In the genomic region with DNA sequence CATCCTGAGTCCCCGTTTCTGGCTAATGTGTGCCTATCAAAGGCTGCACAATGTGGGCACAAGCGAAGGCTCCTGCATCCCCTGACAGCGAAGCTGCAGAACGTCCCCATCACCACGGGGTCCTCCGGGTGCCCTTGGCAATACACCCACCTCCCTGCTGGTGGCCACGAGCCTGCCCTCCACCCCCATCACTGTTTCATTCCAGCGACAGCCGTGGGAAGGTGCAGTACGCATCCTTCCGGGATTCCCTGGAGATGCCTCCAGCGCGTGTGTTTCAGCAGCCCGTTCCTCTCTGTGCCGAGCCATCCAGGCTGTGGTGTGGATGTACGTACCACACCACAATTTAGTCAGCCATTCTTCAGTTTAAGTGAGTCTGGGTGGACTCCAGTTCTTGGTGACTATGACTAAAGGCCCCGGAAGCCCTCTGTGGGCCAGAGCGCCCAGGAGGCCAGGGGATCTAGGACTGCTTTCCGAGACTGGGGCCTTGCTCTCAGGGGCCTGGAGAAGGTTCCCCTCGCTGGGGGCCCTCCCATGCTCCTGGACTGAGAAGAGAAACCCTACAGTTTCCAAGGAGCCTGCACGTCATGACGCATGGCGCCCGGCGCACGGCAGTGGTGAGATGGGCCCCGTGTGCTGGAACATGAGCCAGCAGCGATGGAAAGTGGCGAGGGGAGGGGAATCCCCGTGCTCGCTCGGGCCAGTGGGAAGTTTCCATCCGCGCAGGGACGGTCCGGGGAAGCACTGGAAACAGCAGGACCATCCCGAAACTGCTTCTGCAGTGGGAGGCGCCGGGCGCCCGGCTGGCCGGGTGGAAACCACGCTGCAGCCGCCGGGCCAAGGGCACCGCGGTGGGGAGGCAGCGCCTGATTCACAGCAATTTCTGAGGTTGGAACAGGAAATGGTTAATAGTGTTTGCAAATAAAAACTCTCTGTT, we compare ENCODE assay signal across 12 cellular contexts. TPM values are rescaled to one million over a fixed set of nuclear protein-coding genes. Genes with fewer than 3 reads are reported as not detected.
A peak's percentile ranks its signal among the peaks of the same experiment; 100 is the strongest.
DNase-seq lines count a peak whose midpoint lies in the region; ATAC-seq, FAIRE-seq and TF ChIP-seq lines count a peak whose summit lies in the region.
"Had no signal": no experiment of that assay in that cellular context is flagged by ENCODE, and none has a peak within 500 bp of the region (broad histone marks: within the 10 kb centered on the region; RNA-seq: fewer than 3 reads in every experiment).

No MANE protein-coding gene starts in this region.

- no peak for TF ChIP-seq CTCF in HepG2 (CRISPR knock-in tag; IDR thresholded peaks at IDR 0.05)
- no peak for TF ChIP-seq CTCF in thoracic aorta (IDR thresholded peaks at IDR 0.05)

- WGBS in HepG2 (ENCODE audit: low lambda C conversion rate) = 52% methylated on average over 41 of the region's 48 CpGs

- CTCF ChIA-PET in HepG2 (lab: Yijun Ruan, JAX; ENCODE audit: low intra/inter-chr PET ratio, low total read pairs) = no interaction called here

- H3K36me3 ChIP-seq in HepG2 (replicated peaks in 1 of 2; ENCODE audit: control insufficient read depth in 1 of 2, insufficient read depth in 2 of 2, low read length in 2 of 2) (no peaks in the 10 kb centered on the region), thoracic aorta (no peaks in the 10 kb centered on the region)
- H3K36me3 ChIP-seq: pancreas, SJSA1 had no signal

- TF ChIP-seq POLR2A in HepG2 (IDR thresholded peaks at IDR 0.05; ENCODE audit: insufficient read depth in 1 of 2, low read depth in 2 of 2, low read length in 2 of 2) = no peak

- BruUV-seq in HepG2 (replicated peaks; lab: Mats Ljungman, UMichigan) = no TSS peak

- DNase-seq in activated gamma-delta T cell (lab: John Stamatoyannopoulos, UW) (peak; percentile 40), activated gamma-delta T cell treated with Interleukin-2 at 50 U/mL for 16 hours (no peak), activated T-cell treated with anti-CD3 and anti-CD28 coated beads for 48 hours (ENCODE audit: low read depth) (peak; percentile 68), HepG2 (ENCODE audit: low spot score) (no peak), thoracic aorta (ENCODE audit: low spot score) (no peak), NCI-H345 treated with DMSO at 0.1 percent for 48 hours (lab: John Stamatoyannopoulos, UW; ENCODE audit: unreplicated experiment) (no peak)

- no peak overlapping the region for H3K9ac ChIP-seq in HepG2 (ENCODE audit: insufficient read depth, low read depth, low read length)

- H3K4me1 ChIP-seq in HepG2 (ENCODE audit: insufficient read depth, low read length) (peaks cover 14% of the 10 kb centered on the region), thoracic aorta (ENCODE audit: control insufficient read depth in 1 of 2, low read depth in 2 of 2) (no peaks in the 10 kb centered on the region)
- H3K4me1 ChIP-seq: pancreas had no signal

- intact Hi-C loops in HepG2 (cut with micrococcal nuclease; ENCODE audit: unreplicated experiment) = no loop called here

- H3K4me3 ChIP-seq in HepG2 (replicated peaks in 1 of 3; ENCODE audit: insufficient read depth in 1 of 3, low read depth in 2 of 3, low read length in 3 of 3) (no peak overlapping the region), thoracic aorta (peak overlapping the region; percentile 9)
- H3K4me3 ChIP-seq: pancreas, SJSA1 had no signal

- H3K27ac ChIP-seq in HepG2 (ENCODE audit: extremely low read length, insufficient read depth, low read length) (no peak overlapping the region), thoracic aorta (no peak overlapping the region)
- H3K27ac ChIP-seq: epithelial cell of prostate, pancreas, SJSA1 had no signal

- in situ Hi-C loops in HepG2 (cut with HindIII; ENCODE audit: extremely low pct_ligation_motif_present, low pct_unique_long_range_greater_than_20kb) = no loop called here

- no peak overlapping the region for H2AFZ ChIP-seq in HepG2 (ENCODE audit: low read length)

- no peak for TF ChIP-seq EP300 in HepG2 (IDR thresholded peaks at IDR 0.05; ENCODE audit: low read depth in 2 of 2, low read length in 2 of 2)
- no peak for TF ChIP-seq EP300 in HepG2 (CRISPR knock-in tag; IDR thresholded peaks at IDR 0.05; ENCODE audit: borderline replicate concordance)

- H3K27me3 ChIP-seq in HepG2 (ENCODE audit: control insufficient read depth in 1 of 2, insufficient read depth in 2 of 2, low read length in 2 of 2) (peaks cover 10 to 78% of the 10 kb centered on the region in 2 experiments; a peak in 4 of 5 replicates), thoracic aorta (replicated peaks; ENCODE audit: insufficient read depth) (peaks cover 23% of the 10 kb centered on the region)

- POLR2A ChIA-PET in HepG2 (lab: Yijun Ruan, JAX) = no interaction called here

- no peaks in the 10 kb centered on the region for H3K79me2 ChIP-seq in HepG2 (ENCODE audit: insufficient read depth, low read length)

- ATAC-seq in HepG2 (no peak), thoracic aorta (ENCODE audit: insufficient number of reproducible peaks, low FRiP score, low read depth) (no peak), HG03159 (IDR thresholded peaks at IDR 0.05; ENCODE audit: unreplicated experiment) (no peak), HG03457 (IDR thresholded peaks at IDR 0.05; ENCODE audit: unreplicated experiment) (no peak)

- H4K20me1 ChIP-seq in HepG2 (ENCODE audit: insufficient read depth, low read length) = 0 out of 2 replicates have a peak, but pooled peaks cover 5% of the 10 kb centered on the region

- TF ChIP-seq RAD21 in HepG2 (CRISPR knock-in tag; IDR thresholded peaks at IDR 0.05) = no peak

- FAIRE-seq in HepG2 (lab: Jason Lieb, UNC) = no peak
- FAIRE-seq: pancreas had no signal

- no peak overlapping the region for H3K4me2 ChIP-seq in HepG2 (ENCODE audit: low read depth, low read length)

- no peaks in the 10 kb centered on the region for H3K9me3 ChIP-seq in HepG2 (ENCODE audit: low read length)
- no peaks in the 10 kb centered on the region for H3K9me3 ChIP-seq in thoracic aorta
- H3K9me3 ChIP-seq: pancreas, SJSA1 had no signal

RNA-seq across cellular contexts. Expression of a gene that starts 4.6 kb away (rescaled TPM):
- total RNA-seq in HepG2 (2016; rRNA removed; fragmentation: Illumina TruSeq; extraction: Trizol) (not detected in 2 replicates), thoracic aorta (under 1 TPM; 0.68 to 0.92 TPM)
- not detected in 2 replicates for total RNA-seq in HepG2 (2016; cell fraction: cytosol; rRNA removed; fragmentation: Illumina TruSeq; extraction: Trizol; ENCODE audit: low read depth)
- total RNA-seq in HepG2 (2016; cell fraction: insoluble cytoplasmic fraction; rRNA removed; fragmentation: Illumina TruSeq; extraction: Trizol) = 0.11 TPM in 1 of 2 replicates, not detected in the other
- 0.09 TPM in 1 of 2 replicates, not detected in the other for total RNA-seq in HepG2 (2016; cell fraction: membrane; rRNA removed; fragmentation: Illumina TruSeq; extraction: Trizol)
- total RNA-seq in HepG2 (2016; cell fraction: nucleus; rRNA removed; fragmentation: Illumina TruSeq; extraction: Trizol) = 0.59 TPM in 1 of 2 replicates, not detected in the other
- polyA plus RNA-seq in HepG2 (2011; rRNA removed) = 0.04 and 0.31 TPM in 2 replicates
- polyA plus RNA-seq in HepG2 (2011; cell fraction: cytosol; rRNA removed) = 0.15 and 0.24 TPM in 2 replicates
- polyA plus RNA-seq in HepG2 (2011; cell fraction: nucleus; rRNA removed) = 0.18 and 0.19 TPM in 2 replicates
- not detected in 2 replicates for polyA plus RNA-seq in HepG2 (2012)
- 0.41 TPM in 1 of 2 replicates, not detected in the other for polyA plus RNA-seq in HepG2 (2016; cell fraction: cytosol; fragmentation: Illumina TruSeq; extraction: Trizol; ENCODE audit: low read depth)
- polyA plus RNA-seq in HepG2 (2016; cell fraction: insoluble cytoplasmic fraction; fragmentation: Illumina TruSeq; extraction: Trizol; ENCODE audit: low read depth) = not detected in 2 replicates
- not detected in 2 replicates for polyA plus RNA-seq in HepG2 (2016; cell fraction: membrane; fragmentation: Illumina TruSeq; extraction: Trizol; ENCODE audit: low read depth)
- polyA plus RNA-seq in HepG2 (2016; cell fraction: nucleus; fragmentation: Illumina TruSeq; extraction: Trizol; ENCODE audit: insufficient read depth, low read depth) = not detected in 2 replicates
- polyA minus RNA-seq in HepG2 (2011; rRNA and poly(A)+ RNA removed; ENCODE audit: low replicate concordance) = 0.70 TPM in 1 of 2 replicates, not detected in the other
- not detected in 2 replicates for polyA minus RNA-seq in HepG2 (2011; cell fraction: cytosol; rRNA and poly(A)+ RNA removed)
- polyA minus RNA-seq in HepG2 (2011; cell fraction: nucleus; rRNA and poly(A)+ RNA removed) = not detected in 2 replicates
- total RNA-seq: SJSA1 had no signal
- polyA plus RNA-seq: BJ had no signal

RNA-seq across cellular contexts. Expression of a gene that starts 6.2 kb away (rescaled TPM):
- not detected in 2 replicates for total RNA-seq in HepG2 (2016; rRNA removed; fragmentation: Illumina TruSeq; extraction: Trizol)
- not detected in 2 replicates for total RNA-seq in HepG2 (2016; cell fraction: cytosol; rRNA removed; fragmentation: Illumina TruSeq; extraction: Trizol; ENCODE audit: low read depth)
- not detected in 2 replicates for total RNA-seq in HepG2 (2016; cell fraction: insoluble cytoplasmic fraction; rRNA removed; fragmentation: Illumina TruSeq; extraction: Trizol)
- not detected in 2 replicates for total RNA-seq in HepG2 (2016; cell fraction: membrane; rRNA removed; fragmentation: Illumina TruSeq; extraction: Trizol)
- not detected in 2 replicates for total RNA-seq in HepG2 (2016; cell fraction: nucleus; rRNA removed; fragmentation: Illumina TruSeq; extraction: Trizol)
- not detected in 2 replicates for polyA plus RNA-seq in HepG2 (2011; rRNA removed)
- not detected in 2 replicates for polyA plus RNA-seq in HepG2 (2011; cell fraction: cytosol; rRNA removed)
- not detected in 2 replicates for polyA plus RNA-seq in HepG2 (2011; cell fraction: nucleus; rRNA removed)
- not detected in 2 replicates for polyA plus RNA-seq in HepG2 (2012)
- polyA plus RNA-seq in HepG2 (2016; cell fraction: cytosol; fragmentation: Illumina TruSeq; extraction: Trizol; ENCODE audit: low read depth) = not detected in 2 replicates
- polyA plus RNA-seq in HepG2 (2016; cell fraction: insoluble cytoplasmic fraction; fragmentation: Illumina TruSeq; extraction: Trizol; ENCODE audit: low read depth) = not detected in 2 replicates
- not detected in 2 replicates for polyA plus RNA-seq in HepG2 (2016; cell fraction: membrane; fragmentation: Illumina TruSeq; extraction: Trizol; ENCODE audit: low read depth)
- not detected in 2 replicates for polyA plus RNA-seq in HepG2 (2016; cell fraction: nucleus; fragmentation: Illumina TruSeq; extraction: Trizol; ENCODE audit: insufficient read depth, low read depth)
- not detected in 2 replicates for polyA minus RNA-seq in HepG2 (2011; rRNA and poly(A)+ RNA removed; ENCODE audit: low replicate concordance)
- polyA minus RNA-seq in HepG2 (2011; cell fraction: cytosol; rRNA and poly(A)+ RNA removed) = not detected in 2 replicates
- polyA minus RNA-seq in HepG2 (2011; cell fraction: nucleus; rRNA and poly(A)+ RNA removed) = not detected in 2 replicates
- total RNA-seq in thoracic aorta = under 1 TPM in 1 of 2 donors, not detected in 1; 0.63 TPM
- total RNA-seq: pancreas, SJSA1 had no signal
- polyA plus RNA-seq: BJ had no signal

RNA-seq across cellular contexts. Expression of a gene that starts 54.3 kb away (rescaled TPM):
- total RNA-seq in HepG2 (2016; rRNA removed; fragmentation: Illumina TruSeq; extraction: Trizol) (104 and 107 TPM in 2 replicates), thoracic aorta (10 to 100 TPM in 1 of 2 donors, 1 to 10 TPM in 1; 5.4 to 22.0 TPM)
- total RNA-seq in HepG2 (2016; cell fraction: cytosol; rRNA removed; fragmentation: Illumina TruSeq; extraction: Trizol; ENCODE audit: low read depth) = 27.0 and 30.1 TPM in 2 replicates
- 108 and 118 TPM in 2 replicates for total RNA-seq in HepG2 (2016; cell fraction: insoluble cytoplasmic fraction; rRNA removed; fragmentation: Illumina TruSeq; extraction: Trizol)
- 67.8 and 70.6 TPM in 2 replicates for total RNA-seq in HepG2 (2016; cell fraction: membrane; rRNA removed; fragmentation: Illumina TruSeq; extraction: Trizol)
- 43.9 and 53.0 TPM in 2 replicates for total RNA-seq in HepG2 (2016; cell fraction: nucleus; rRNA removed; fragmentation: Illumina TruSeq; extraction: Trizol)
- 53.5 and 71.4 TPM in 2 replicates for polyA plus RNA-seq in HepG2 (2011; rRNA removed)
- polyA plus RNA-seq in HepG2 (2011; cell fraction: cytosol; rRNA removed) = 52.8 and 126 TPM in 2 replicates
- 167 and 187 TPM in 2 replicates for polyA plus RNA-seq in HepG2 (2011; cell fraction: nucleus; rRNA removed)
- polyA plus RNA-seq in HepG2 (2012) = 34.5 and 40.6 TPM in 2 replicates
- polyA plus RNA-seq in HepG2 (2016; cell fraction: cytosol; fragmentation: Illumina TruSeq; extraction: Trizol; ENCODE audit: low read depth) = 23.8 and 25.7 TPM in 2 replicates
- polyA plus RNA-seq in HepG2 (2016; cell fraction: insoluble cytoplasmic fraction; fragmentation: Illumina TruSeq; extraction: Trizol; ENCODE audit: low read depth) = 96.8 and 121 TPM in 2 replicates
- polyA plus RNA-seq in HepG2 (2016; cell fraction: membrane; fragmentation: Illumina TruSeq; extraction: Trizol; ENCODE audit: low read depth) = 48.5 and 51.3 TPM in 2 replicates
- polyA plus RNA-seq in HepG2 (2016; cell fraction: nucleus; fragmentation: Illumina TruSeq; extraction: Trizol; ENCODE audit: insufficient read depth, low read depth) = 84.0 and 95.2 TPM in 2 replicates
- 114 TPM in 1 of 2 replicates, not detected in the other for polyA minus RNA-seq in HepG2 (2011; rRNA and poly(A)+ RNA removed; ENCODE audit: low replicate concordance)
- 45.5 and 50.7 TPM in 2 replicates for polyA minus RNA-seq in HepG2 (2011; cell fraction: cytosol; rRNA and poly(A)+ RNA removed)
- polyA minus RNA-seq in HepG2 (2011; cell fraction: nucleus; rRNA and poly(A)+ RNA removed) = 32.4 and 35.0 TPM in 2 replicates
- total RNA-seq: pancreas, SJSA1 had no signal
- polyA plus RNA-seq: BJ had no signal

Comparison
In these comparisons a context has a peak if more than half of its experiments do, and no peak if none do; other contexts are left out.
1. DNase-seq: peak in activated gamma-delta T cell (single experiment) and activated T-cell treated with anti-CD3 and anti-CD28 coated beads for 48 hours (single experiment); none in activated gamma-delta T cell treated with Interleukin-2 at 50 U/mL for 16 hours (single experiment), HepG2 (single experiment), thoracic aorta (single experiment) and NCI-H345 treated with DMSO at 0.1 percent for 48 hours (single experiment).